ENCODE assay signal across 15 cellular contexts in the genomic region with DNA sequence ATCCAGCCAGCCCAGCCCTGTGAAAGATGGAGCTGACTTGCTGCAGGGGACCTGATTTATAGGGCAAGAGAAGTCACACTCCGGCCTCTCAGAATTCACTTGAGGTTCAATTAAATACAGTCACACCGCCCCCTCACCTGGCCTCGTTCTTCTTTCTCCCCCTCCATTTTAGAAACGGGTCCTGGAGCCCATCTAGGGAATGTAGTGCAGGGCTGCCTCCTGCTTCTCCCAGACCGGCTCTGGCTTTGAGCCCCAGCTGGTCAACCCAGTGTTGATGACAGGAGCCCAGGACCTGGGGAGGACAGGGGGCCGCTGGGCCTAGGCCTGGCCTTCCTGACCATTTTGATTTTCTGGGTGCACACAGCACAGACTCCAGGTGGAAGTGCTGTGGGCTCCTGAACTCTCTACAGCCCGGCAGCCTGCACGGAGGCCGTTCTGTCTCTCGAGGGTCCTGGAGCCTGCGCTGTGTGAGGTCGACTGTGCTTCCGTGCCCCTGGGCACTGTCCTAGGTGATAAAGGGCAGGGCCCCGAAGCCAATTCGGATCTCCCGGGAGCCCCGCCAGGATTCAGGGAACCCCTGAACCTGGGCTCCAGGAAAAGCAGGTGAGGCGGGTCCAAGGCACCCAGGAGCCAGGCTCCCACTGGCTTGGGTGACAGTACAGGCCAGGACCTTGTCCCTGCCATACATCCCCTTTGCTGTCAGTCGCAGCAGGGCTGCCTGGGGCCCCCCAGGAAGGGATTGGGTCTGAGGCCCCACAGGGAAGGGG. TPM values are rescaled to one million over a fixed set of nuclear protein-coding genes. Genes with fewer than 3 reads are reported as not detected.
A peak's percentile ranks its signal among the peaks of the same experiment; 100 is the strongest.
DNase-seq lines count a peak whose midpoint lies in the region; ATAC-seq, FAIRE-seq and TF ChIP-seq lines count a peak whose summit lies in the region.
"Had no signal": no experiment of that assay in that cellular context is flagged by ENCODE, and none has a peak within 500 bp of the region (broad histone marks: within the 10 kb centered on the region; RNA-seq: fewer than 3 reads in every experiment).

No MANE protein-coding gene starts in this region.

- H3K27ac ChIP-seq in small intestine (ENCODE audit: low read depth in 1 of 2, low read length in 1 of 2): no peak overlapping the region
- H3K27ac ChIP-seq: C4-2B, epithelial cell of prostate, WERI-Rb-1 had no signal

- H3K27me3 ChIP-seq in small intestine (ENCODE audit: control insufficient read depth in 2 of 2, insufficient read depth in 2 of 2, low read length in 2 of 2): no peaks in the 10 kb centered on the region

- TF ChIP-seq CTCF in lower leg skin (IDR thresholded peaks at IDR 0.05): no peak

- H3K36me3 ChIP-seq in small intestine (ENCODE audit: control insufficient read depth in 2 of 2, insufficient read depth in 2 of 2, low read length in 2 of 2): no peaks in the 10 kb centered on the region
- H3K36me3 ChIP-seq: WERI-Rb-1 had no signal

- DNase-seq in cardiac septum (ENCODE audit: low spot score) (peak; percentile 67), left ventricle myocardium superior (no peak), lower leg skin (ENCODE audit: low spot score in 2 of 2) (peak; percentile 12 to 75), ureter (ENCODE audit: low spot score) (peak; percentile 30), pons (ENCODE audit: low spot score) (no peak), small intestine (no peak)
- DNase-seq in activated T-cell treated with anti-CD3 and anti-CD28 coated beads, Interleukin-2, amount 50 U/mL, for 48 hours: peak; percentile 9
- DNase-seq: mesenchymal stem cell, NCI-H1694 treated with DMSO at 0.1 percent for 48 hours, NCI-H69 had no signal

- no peaks in the 10 kb centered on the region for H3K9me3 ChIP-seq in small intestine (ENCODE audit: control insufficient read depth, low read depth)

- WGBS in lower leg skin, 2 donors: 78 to 83% methylated on average over 18 of the region's 19 CpGs
- WGBS in small intestine, 3 donors: 81 to 89% (median 86%) methylated on average over 19 of the region's 19 CpGs

- no peak for FAIRE-seq in small intestine (lab: Jason Lieb, UNC)
- FAIRE-seq: K562 had no signal

- H3K4me3 ChIP-seq in lower leg skin (ENCODE audit: low read depth, poor library complexity, severe bottlenecking) (no peak overlapping the region), small intestine (ENCODE audit: low read depth in 1 of 2, low read length in 2 of 2) (no peak overlapping the region)
- H3K4me3 ChIP-seq: K562 had no signal

- no peaks in the 10 kb centered on the region for H3K4me1 ChIP-seq in small intestine (ENCODE audit: control insufficient read depth in 2 of 2, insufficient read depth in 1 of 2, low read depth in 1 of 2, low read length in 1 of 2)

- no peak for ATAC-seq in left ventricle myocardium superior
- ATAC-seq in HG03175 (IDR thresholded peaks at IDR 0.05; ENCODE audit: unreplicated experiment): no peak
- ATAC-seq: K562 had no signal

- TF ChIP-seq POLR2A in lower leg skin (IDR thresholded peaks at IDR 0.05): no peak

- intact Hi-C loops in cardiac septum (cut with DNase I) (no loop called here), left ventricle myocardium superior (cut with micrococcal nuclease) (no loop called here), lower leg skin (cut with DNase I; ENCODE audit: low total_unique reads) (no loop called here)

RNA-seq across cellular contexts. Expression of gene NPEPL1, which starts 23.3 kb away (rescaled TPM):
- total RNA-seq in cardiac septum (31.5 TPM), left ventricle myocardium superior (26.4 TPM), lower leg skin (10 to 100 TPM; 21.7 to 37.9 (median 29.7) TPM), ureter (50.4 TPM)
- polyA plus RNA-seq in small intestine: 10 to 100 TPM; 16.5 to 29.7 (median 22.9) TPM

Comparison
In these comparisons a context has a peak if more than half of its experiments do, and no peak if none do; other contexts are left out.
1. DNase-seq: peak in cardiac septum (single experiment), activated T-cell treated with anti-CD3 and anti-CD28 coated beads, Interleukin-2, amount 50 U/mL, for 48 hours (2 of 2), lower leg skin (2 of 2) and ureter (single experiment); none in left ventricle myocardium superior (single experiment), pons (single experiment) and small intestine (single experiment).